Comparison of ENCODE assay signal across 8 cellular contexts in the genomic region with DNA sequence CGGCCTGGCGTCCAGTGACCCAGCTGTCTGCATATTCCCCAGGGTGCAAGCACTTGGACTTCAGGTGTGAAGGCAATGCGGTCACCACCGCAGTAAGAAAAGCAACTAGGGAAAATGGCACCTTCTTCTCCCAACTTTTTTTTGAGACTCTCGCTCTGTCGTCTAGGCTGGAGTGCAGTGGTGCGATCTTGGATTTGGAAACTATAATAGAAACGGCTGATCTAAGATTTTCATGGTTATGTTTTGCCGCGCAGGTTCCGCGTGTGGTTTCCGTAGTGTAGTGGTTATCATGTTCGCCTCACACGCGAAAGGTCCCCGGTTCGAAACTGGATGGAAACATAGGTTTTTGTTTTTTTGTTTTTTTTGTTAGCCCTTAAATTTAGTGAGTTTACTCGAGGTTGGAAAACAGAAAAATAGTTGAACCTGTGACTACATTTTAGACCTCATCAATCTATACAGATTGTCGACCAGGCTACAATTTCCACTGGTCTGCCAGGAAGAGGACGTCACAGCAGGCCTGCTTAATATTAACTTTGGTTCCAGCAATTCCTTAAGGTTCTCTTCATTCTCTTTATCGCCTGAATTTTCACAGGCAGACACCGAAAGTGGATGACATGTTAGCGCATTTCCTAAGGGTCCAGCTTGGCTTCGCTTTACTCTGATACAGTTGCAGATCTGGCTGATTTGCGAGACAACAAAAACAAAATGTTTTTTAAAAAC.
DNase-seq lines count a peak whose midpoint lies in the region; ATAC-seq and TF ChIP-seq lines count a peak whose summit lies in the region.
"Not testable (repeated sequence)": the region's sequence is repeated elsewhere in the genome, so short reads cannot be mapped to it uniquely, and the experiment has no call there.

No MANE protein-coding gene starts in this region.

- H3K27ac Mint-ChIP-seq in Calu3 (ENCODE audit: unreplicated experiment) (peak overlapping the region; percentile 95), natural killer cell (peak overlapping the region; percentile 58 to 68)
- peak overlapping the region; percentile 85 for H3K27ac Mint-ChIP-seq in activated CD4-positive, alpha-beta T cell treated with anti-CD3 and anti-CD28 coated beads, Interleukin-2, amount 10 ng/mL, durations not matched to agents 24 days and 14 days

- H3K9me3 Mint-ChIP-seq in Calu3 (ENCODE audit: low read depth, unreplicated experiment); activated CD4-positive, alpha-beta T cell treated with anti-CD3 and anti-CD28 coated beads, Interleukin-2, amount 10 ng/mL, durations not matched to agents 24 days and 14 days; natural killer cell: not testable (repeated sequence)

- CTCF ChIA-PET in Calu3 (lab: Charles Lee): not testable (repeated sequence)

- TF ChIP-seq CTCF in Calu3 (IDR thresholded peaks at IDR 0.05; ENCODE audit: unreplicated experiment); cardiac muscle cell (IDR thresholded peaks at IDR 0.05; ENCODE audit: low read depth, low read length); natural killer cell (IDR thresholded peaks at IDR 0.05): not testable (repeated sequence)

- peak; percentile 32 for DNase-seq in Calu3
- DNase-seq in NCI-H510A treated with DMSO at 0.1 percent for 48 hours (lab: John Stamatoyannopoulos, UW): peak; percentile 25
- peak; percentile 83 for DNase-seq in activated CD4-positive, alpha-beta T cell treated with anti-CD3 and anti-CD28 coated beads, Interleukin-2, amount 10 ng/mL, durations not matched to agents 24 days and 14 days
- peak; percentile 5 for DNase-seq in brain pericyte (ENCODE audit: low read depth, low spot score)
- DNase-seq in cardiac muscle cell (ENCODE audit: low read depth in 1 of 2, low spot score in 1 of 2): peak; percentile 20 to 69
- DNase-seq in natural killer cell: not testable (repeated sequence)
- peak; percentile 58 for DNase-seq in stimulated activated CD8-positive, alpha-beta memory T cell treated with anti-CD3 and anti-CD28 coated beads, Interleukin-4, amount 100 ng/mL, for 48 hours

- intact Hi-C loops in Calu3 (cut with micrococcal nuclease; ENCODE audit: unreplicated experiment); activated CD4-positive, alpha-beta T cell treated with anti-CD3 and anti-CD28 coated beads, Interleukin-2, amount 10 ng/mL, durations not matched to agents 24 days and 14 days (cut with micrococcal nuclease); natural killer cell (cut with micrococcal nuclease): not testable (repeated sequence)

- H3K27me3 Mint-ChIP-seq in Calu3 (ENCODE audit: unreplicated experiment); activated CD4-positive, alpha-beta T cell treated with anti-CD3 and anti-CD28 coated beads, Interleukin-2, amount 10 ng/mL, durations not matched to agents 24 days and 14 days; natural killer cell (ENCODE audit: low read depth in 2 of 2): not testable (repeated sequence)

- H3K27ac ChIP-seq in cardiac muscle cell: not testable (repeated sequence)

- not testable (repeated sequence) for H3K36me3 ChIP-seq in cardiac muscle cell

- H3K4me3 ChIP-seq in cardiac muscle cell: peak overlapping the region; percentile 19

- not testable (repeated sequence) for H3K9me3 ChIP-seq in cardiac muscle cell (ENCODE audit: low read depth)

- not testable (repeated sequence) for H3K4me1 Mint-ChIP-seq in Calu3 (ENCODE audit: low read depth, unreplicated experiment); activated CD4-positive, alpha-beta T cell treated with anti-CD3 and anti-CD28 coated beads, Interleukin-2, amount 10 ng/mL, durations not matched to agents 24 days and 14 days; natural killer cell

- not testable (repeated sequence) for H3K4me1 ChIP-seq in cardiac muscle cell (ENCODE audit: low read depth)

- ATAC-seq in HG03066 (IDR thresholded peaks at IDR 0.05; ENCODE audit: low read depth, unreplicated experiment) (peak; percentile 53), natural killer cell (peak in 2 of 3 donors; percentile 32 to 48)

- not testable (repeated sequence) for H3K36me3 Mint-ChIP-seq in Calu3 (ENCODE audit: insufficient read depth, unreplicated experiment); activated CD4-positive, alpha-beta T cell treated with anti-CD3 and anti-CD28 coated beads, Interleukin-2, amount 10 ng/mL, durations not matched to agents 24 days and 14 days (ENCODE audit: low read depth); natural killer cell

- H3K4me3 Mint-ChIP-seq in Calu3 (ENCODE audit: low read depth, unreplicated experiment) (peak overlapping the region; percentile 60), natural killer cell (peak overlapping the region; percentile 77)
- peak overlapping the region; percentile 79 for H3K4me3 Mint-ChIP-seq in activated CD4-positive, alpha-beta T cell treated with anti-CD3 and anti-CD28 coated beads, Interleukin-2, amount 10 ng/mL, durations not matched to agents 24 days and 14 days

- not testable (repeated sequence) for H3K27me3 ChIP-seq in cardiac muscle cell

- BruUV-seq in Calu3 (replicated peaks; lab: Mats Ljungman, UMichigan): not testable (repeated sequence)
